ENCODE assay signal across 2 cellular contexts in the genomic region with DNA sequence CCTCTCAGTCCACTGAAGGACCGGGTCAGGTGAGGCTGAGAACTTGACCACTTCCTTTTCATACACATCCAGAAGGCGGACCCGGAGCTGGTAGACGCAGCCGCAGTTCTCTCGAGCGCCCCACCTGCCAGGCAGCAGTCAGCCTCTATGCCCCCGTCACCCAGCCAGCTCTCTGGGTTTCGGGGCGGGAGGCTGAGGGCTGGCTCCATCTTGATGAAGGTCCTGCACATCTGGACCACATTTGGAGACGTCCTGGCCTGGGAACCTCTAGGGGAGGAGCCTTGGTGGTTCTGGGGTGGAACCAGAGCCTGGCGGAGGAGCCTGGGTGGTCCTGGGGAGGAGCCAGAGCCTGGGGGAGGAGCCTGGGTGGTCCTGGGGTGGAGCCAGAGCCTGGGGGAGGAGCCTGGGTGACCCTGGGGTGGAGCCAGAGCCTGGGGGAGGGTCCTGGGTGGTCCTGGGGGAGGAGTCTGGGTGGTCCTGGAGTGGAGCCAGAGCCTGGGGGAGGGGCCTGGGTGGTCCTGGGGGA.
TF ChIP-seq lines count a peak whose summit lies in the region.

No MANE protein-coding gene starts in this region.

TF ChIP-seq in SK-N-SH, 30 proteins besides CTCF, POLR2A, EP300 and RAD21 (continued from another document):
- TF ChIP-seq, protein P1, sequence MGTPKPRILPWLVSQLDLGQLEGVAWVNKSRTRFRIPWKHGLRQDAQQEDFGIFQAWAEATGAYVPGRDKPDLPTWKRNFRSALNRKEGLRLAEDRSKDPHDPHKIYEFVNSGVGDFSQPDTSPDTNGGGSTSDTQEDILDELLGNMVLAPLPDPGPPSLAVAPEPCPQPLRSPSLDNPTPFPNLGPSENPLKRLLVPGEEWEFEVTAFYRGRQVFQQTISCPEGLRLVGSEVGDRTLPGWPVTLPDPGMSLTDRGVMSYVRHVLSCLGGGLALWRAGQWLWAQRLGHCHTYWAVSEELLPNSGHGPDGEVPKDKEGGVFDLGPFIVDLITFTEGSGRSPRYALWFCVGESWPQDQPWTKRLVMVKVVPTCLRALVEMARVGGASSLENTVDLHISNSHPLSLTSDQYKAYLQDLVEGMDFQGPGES (IDR thresholded peaks at IDR 0.05; ENCODE audit: low read depth, low read length), result no peak
- TF ChIP-seq ELF1 (IDR thresholded peaks at IDR 0.05) (no peak), FOXJ3 (CRISPR knock-in tag; IDR thresholded peaks at IDR 0.05) (no peak), JUND (IDR thresholded peaks at IDR 0.05) (no peak)

TF ChIP-seq in SK-N-SH treated with all-trans-retinoic acid at 6 μM for 48 hours, 23 proteins besides CTCF, POLR2A, EP300 and RAD21 (continued from another document):
- TF ChIP-seq, protein P2, sequence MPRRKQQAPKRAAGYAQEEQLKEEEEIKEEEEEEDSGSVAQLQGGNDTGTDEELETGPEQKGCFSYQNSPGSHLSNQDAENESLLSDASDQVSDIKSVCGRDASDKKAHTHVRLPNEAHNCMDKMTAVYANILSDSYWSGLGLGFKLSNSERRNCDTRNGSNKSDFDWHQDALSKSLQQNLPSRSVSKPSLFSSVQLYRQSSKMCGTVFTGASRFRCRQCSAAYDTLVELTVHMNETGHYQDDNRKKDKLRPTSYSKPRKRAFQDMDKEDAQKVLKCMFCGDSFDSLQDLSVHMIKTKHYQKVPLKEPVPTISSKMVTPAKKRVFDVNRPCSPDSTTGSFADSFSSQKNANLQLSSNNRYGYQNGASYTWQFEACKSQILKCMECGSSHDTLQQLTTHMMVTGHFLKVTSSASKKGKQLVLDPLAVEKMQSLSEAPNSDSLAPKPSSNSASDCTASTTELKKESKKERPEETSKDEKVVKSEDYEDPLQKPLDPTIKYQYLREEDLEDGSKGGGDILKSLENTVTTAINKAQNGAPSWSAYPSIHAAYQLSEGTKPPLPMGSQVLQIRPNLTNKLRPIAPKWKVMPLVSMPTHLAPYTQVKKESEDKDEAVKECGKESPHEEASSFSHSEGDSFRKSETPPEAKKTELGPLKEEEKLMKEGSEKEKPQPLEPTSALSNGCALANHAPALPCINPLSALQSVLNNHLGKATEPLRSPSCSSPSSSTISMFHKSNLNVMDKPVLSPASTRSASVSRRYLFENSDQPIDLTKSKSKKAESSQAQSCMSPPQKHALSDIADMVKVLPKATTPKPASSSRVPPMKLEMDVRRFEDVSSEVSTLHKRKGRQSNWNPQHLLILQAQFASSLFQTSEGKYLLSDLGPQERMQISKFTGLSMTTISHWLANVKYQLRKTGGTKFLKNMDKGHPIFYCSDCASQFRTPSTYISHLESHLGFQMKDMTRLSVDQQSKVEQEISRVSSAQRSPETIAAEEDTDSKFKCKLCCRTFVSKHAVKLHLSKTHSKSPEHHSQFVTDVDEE (CRISPR knock-in tag; IDR thresholded peaks at IDR 0.05), result no peak
- TF ChIP-seq CSDC2 (CRISPR knock-in tag; IDR thresholded peaks at IDR 0.05) (no peak), SNAI2 (CRISPR knock-in tag; IDR thresholded peaks at IDR 0.05) (no peak)
